ENCODE assay signal across 10 cellular contexts in the genomic region with DNA sequence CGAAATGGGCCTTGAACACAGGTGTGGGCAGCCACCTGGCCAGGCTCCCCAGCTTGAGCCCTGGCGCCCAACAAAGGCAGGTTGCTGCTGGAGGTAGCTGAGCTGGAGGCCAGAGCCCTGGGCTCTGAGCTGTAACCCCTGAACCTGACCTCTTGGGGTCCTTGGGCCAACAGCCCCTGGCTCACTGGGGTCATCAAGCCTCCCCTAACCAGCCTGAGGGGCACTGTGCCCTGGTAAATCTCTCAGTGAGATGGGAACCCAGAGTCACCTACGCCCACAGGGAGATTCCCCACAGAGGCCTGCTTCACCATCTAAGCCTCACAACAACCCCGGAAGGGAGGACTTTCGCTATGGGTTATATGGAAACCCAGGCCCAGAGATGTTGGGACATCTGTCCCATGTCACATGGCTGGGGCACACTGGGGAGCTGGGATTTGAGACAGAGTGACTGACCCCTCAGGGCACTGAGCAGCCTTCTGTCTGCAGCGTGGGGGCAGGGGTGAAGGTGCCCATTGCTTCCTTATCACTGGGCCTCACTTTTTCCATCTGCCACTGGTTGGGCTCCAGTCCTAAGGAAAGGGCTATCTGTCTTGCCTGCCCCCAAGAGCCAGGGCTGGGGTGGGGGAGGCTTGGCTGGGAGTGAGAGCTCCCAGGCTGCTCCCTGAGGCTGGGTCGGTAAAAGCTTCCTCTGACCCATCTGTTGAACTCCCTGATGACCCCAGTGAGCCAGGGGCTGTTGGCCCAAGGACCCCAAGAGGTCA. TPM values are rescaled to one million over a fixed set of nuclear protein-coding genes. Genes with fewer than 3 reads are reported as not detected.
A peak's percentile ranks its signal among the peaks of the same experiment; 100 is the strongest.
DNase-seq lines count a peak whose midpoint lies in the region; ATAC-seq, FAIRE-seq and TF ChIP-seq lines count a peak whose summit lies in the region.
"Had no signal": no experiment of that assay in that cellular context is flagged by ENCODE, and none has a peak within 500 bp of the region (broad histone marks: within the 10 kb centered on the region; RNA-seq: fewer than 3 reads in every experiment).

No MANE protein-coding gene starts in this region.

- H3K56ac ChIP-seq in H1 (replicated peaks; ENCODE audit: insufficient read length, low read depth, low read length), result no peak overlapping the region

- no peaks in the 10 kb centered on the region for H3K79me2 ChIP-seq in H1 (ENCODE audit: control insufficient read depth in 1 of 2, insufficient read depth in 2 of 2, low read length in 2 of 2)

- no peak overlapping the region for H2BK15ac ChIP-seq in H1 (ENCODE audit: low read length)

- TF ChIP-seq RAD21 in H1 (IDR thresholded peaks at IDR 0.05 in 1 of 2, conservative IDR thresholded peaks at IDR 0.05 in 1 of 2; ENCODE audit: low read depth in 2 of 2, low read length in 2 of 2), result no peak

- H3K4me2 ChIP-seq in H1 (ENCODE audit: insufficient read depth in 1 of 2, low read depth in 2 of 2, low read length in 2 of 2), result no peak overlapping the region

- no peak overlapping the region for H2BK20ac ChIP-seq in H1 (ENCODE audit: low read length)

- no peak for ATAC-seq in GM21737 (IDR thresholded peaks at IDR 0.05; ENCODE audit: unreplicated experiment)

- H3K14ac ChIP-seq in H1 (ENCODE audit: insufficient read length), result no peak overlapping the region

- H4K8ac ChIP-seq in H1 (ENCODE audit: extremely low read depth, insufficient read depth, low read length), result no peak overlapping the region

- H3K36me3 ChIP-seq in H1 (ENCODE audit: control insufficient read depth in 2 of 4, insufficient read depth in 4 of 4, low read length in 3 of 4), result no peaks in the 10 kb centered on the region
- no peaks in the 10 kb centered on the region for H3K36me3 ChIP-seq in MG63

- H3K27me3 ChIP-seq in H1 (replicated peaks in 1 of 4; ENCODE audit: control insufficient read depth in 3 of 4, extremely low read depth in 1 of 4, insufficient read depth in 3 of 4, low read length in 3 of 4), result peaks cover 0 to 4% (median 0%) of the 10 kb centered on the region in 4 experiments; a peak in 3 of 7 replicates
- H3K27me3 ChIP-seq in MG63, result no peaks in the 10 kb centered on the region

- no peak for FAIRE-seq in H1 (lab: Jason Lieb, UNC)

- peaks cover 14 to 35% (median 27%) of the 10 kb centered on the region in 4 experiments for H3K4me1 ChIP-seq in H1 (replicated peaks in 1 of 4; ENCODE audit: control insufficient read depth in 3 of 4, insufficient read depth in 4 of 4, low read length in 3 of 4)

- no peak overlapping the region for H2AFZ ChIP-seq in H1 (ENCODE audit: low read length)

- peaks cover 3% of the 10 kb centered on the region for H3K23me2 ChIP-seq in H1 (ENCODE audit: low read depth, low read length)

- H2BK5ac ChIP-seq in H1 (ENCODE audit: low read depth, low read length), result no peak overlapping the region

- 0 out of 2 replicates have a peak overlapping the region, but pooled peaks have one; percentile 17 for H2BK12ac ChIP-seq in H1 (ENCODE audit: low read depth, low read length)

- no peak overlapping the region for H4K5ac ChIP-seq in H1 (ENCODE audit: insufficient read length, low read depth, low read length)

- TF ChIP-seq EP300 in H1 (IDR thresholded peaks at IDR 0.05; ENCODE audit: borderline replicate concordance in 1 of 2, low read depth in 2 of 2, low read length in 2 of 2), result no peak

- no peak overlapping the region for H3K18ac ChIP-seq in H1 (ENCODE audit: extremely low read depth, low read length)

- no peak overlapping the region for H3K27ac ChIP-seq in H1 (ENCODE audit: low read depth, low read length)
- H3K27ac ChIP-seq: VCaP had no signal

- H4K20me1 ChIP-seq in H1 (replicated peaks in 1 of 2; ENCODE audit: control insufficient read depth in 1 of 2, insufficient read depth in 2 of 2, low read length in 2 of 2), result no peaks in the 10 kb centered on the region

- H3K9ac ChIP-seq in H1 (replicated peaks in 1 of 4; ENCODE audit: extremely low read depth in 1 of 4, low read depth in 3 of 4, low read length in 3 of 4), result no peak overlapping the region

- 96% methylated on average over 6 of the region's 7 CpGs; no CpG with 5 or more reads in 1 of the 2 experiments for WGBS in H1 (ENCODE audit: extremely low coverage in 1 of 2, insufficient coverage in 1 of 2, insufficient read length in 1 of 2, insufficient replicate concordance in 2 of 2, low coverage in 1 of 2, low lambda C conversion rate in 2 of 2, missing lambda C conversion rate in 1 of 2), 2 experiments

- no peak overlapping the region for H3K23ac ChIP-seq in H1 (ENCODE audit: insufficient read length)

- H3K9me3 ChIP-seq in H1 (ENCODE audit: insufficient read depth in 2 of 2, low read depth in 1 of 2, low read length in 1 of 2), result no peaks in the 10 kb centered on the region
- H3K9me3 ChIP-seq in MG63, result no peaks in the 10 kb centered on the region

- no peak overlapping the region for H2BK120ac ChIP-seq in H1 (replicated peaks; ENCODE audit: low read depth, low read length)

- TF ChIP-seq CTCF in H1 (IDR thresholded peaks at IDR 0.05; ENCODE audit: control extremely low read depth in 1 of 3, insufficient read depth in 1 of 3, low read depth in 1 of 3, low read length in 3 of 3), result no peak

- POLR2A ChIA-PET in H1 (lab: Charles Lee; ENCODE audit: partially characterized antibody), result interaction anchor here (1.6 kb wide), 1 partner anchor 10 kb away, joined by 5 read pairs; no protein-coding TSS in a partner anchor

- H2AK5ac ChIP-seq in H1 (ENCODE audit: low read depth, low read length), result no peak overlapping the region

- no peaks in the 10 kb centered on the region; the same call in 1 of the 2 replicates for H3K79me1 ChIP-seq in H1 (ENCODE audit: low read depth, low read length)

- peak; percentile 38 for TF ChIP-seq POLR2A in GM19193 (IDR thresholded peaks at IDR 0.05; ENCODE audit: extremely low read depth, insufficient read depth, insufficient read length)
- no peak for TF ChIP-seq POLR2A in H1 (IDR thresholded peaks at IDR 0.05; ENCODE audit: control extremely low read depth in 1 of 2, low read depth in 2 of 2, low read length in 2 of 2)

- H3K4me3 ChIP-seq in H1 (ENCODE audit: extremely low read depth in 1 of 4, insufficient read depth in 2 of 4, low read depth in 3 of 4, low read length in 4 of 4) (no peak overlapping the region), MG63 (no peak overlapping the region)
- H3K4me3 ChIP-seq: lung had no signal

- peak; percentile 67 for DNase-seq in activated CD4-positive, alpha-beta T cell treated with anti-CD3 and anti-CD28 coated beads for 48 hours
- DNase-seq in H1 (ENCODE audit: low read depth in 1 of 2, low spot score in 2 of 2) (no peak), MG63 (no peak), HK-2 (ENCODE audit: unreplicated experiment) (no peak)
- DNase-seq in stimulated activated naive CD4-positive, alpha-beta T cell (lab: John Stamatoyannopoulos, UW), result peak in 5 of 6 experiments; percentile 12 to 24 (median 19)
- DNase-seq: NCI-H187 treated with DMSO at 0.1 percent for 48 hours had no signal

- no peak overlapping the region for H4K91ac ChIP-seq in H1 (replicated peaks; ENCODE audit: insufficient read length, low read length)

- no peak overlapping the region for H3K4ac ChIP-seq in H1 (replicated peaks; ENCODE audit: insufficient read length, low read depth, low read length)

- CTCF ChIA-PET in H1 (lab: Charles Lee; ENCODE audit: partially characterized antibody), result interaction anchor here (0.6 to 13.5 kb wide), 5 partner anchors 9 to 78 kb away, joined by 3 to 71 read pairs (median 5); no protein-coding TSS in a partner anchor

TF ChIP-seq in H1, 55 proteins besides CTCF, POLR2A, EP300 and RAD21 (continues in another document):
- TF ChIP-seq SIRT6 (IDR thresholded peaks at IDR 0.05; ENCODE audit: low read length), result no peak
- no peak for TF ChIP-seq HDAC6 (IDR thresholded peaks at IDR 0.05; ENCODE audit: low read depth, low read length)
- TF ChIP-seq, protein P1, sequence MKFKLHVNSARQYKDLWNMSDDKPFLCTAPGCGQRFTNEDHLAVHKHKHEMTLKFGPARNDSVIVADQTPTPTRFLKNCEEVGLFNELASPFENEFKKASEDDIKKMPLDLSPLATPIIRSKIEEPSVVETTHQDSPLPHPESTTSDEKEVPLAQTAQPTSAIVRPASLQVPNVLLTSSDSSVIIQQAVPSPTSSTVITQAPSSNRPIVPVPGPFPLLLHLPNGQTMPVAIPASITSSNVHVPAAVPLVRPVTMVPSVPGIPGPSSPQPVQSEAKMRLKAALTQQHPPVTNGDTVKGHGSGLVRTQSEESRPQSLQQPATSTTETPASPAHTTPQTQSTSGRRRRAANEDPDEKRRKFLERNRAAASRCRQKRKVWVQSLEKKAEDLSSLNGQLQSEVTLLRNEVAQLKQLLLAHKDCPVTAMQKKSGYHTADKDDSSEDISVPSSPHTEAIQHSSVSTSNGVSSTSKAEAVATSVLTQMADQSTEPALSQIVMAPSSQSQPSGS (IDR thresholded peaks at IDR 0.05; ENCODE audit: low read length), result no peak
- TF ChIP-seq SUZ12 (IDR thresholded peaks at IDR 0.05; ENCODE audit: low read length), result no peak
- TF ChIP-seq KDM5A (IDR thresholded peaks at IDR 0.05; ENCODE audit: low read length), result no peak
- no peak for TF ChIP-seq JUN (IDR thresholded peaks at IDR 0.05; ENCODE audit: low read depth, low read length)

RNA-seq across cellular contexts. Expression of gene IQSEC1, which starts 59.1 kb away (rescaled TPM):
- 28.2 and 28.8 TPM in 2 replicates for total RNA-seq in H1 (2021; fragmentation: NEBNext Ultra II Directional; extraction: Animal tissue kit (Norgen Biotek cat#: 25700))
- polyA plus RNA-seq in H1 (2011; rRNA removed), result 6.8 and 12.4 TPM in 2 replicates
- polyA plus RNA-seq in H1 (2011; cell fraction: cytosol; rRNA removed), result 5.7 TPM
- polyA plus RNA-seq in H1 (2011; cell fraction: nucleus; rRNA removed), result 26.7 TPM
- polyA plus RNA-seq in H1 (2012, experiment 1 of 2), result 16.5 to 22.4 TPM (median 19.3 TPM) in 4 replicates
- polyA plus RNA-seq in H1 (2012, experiment 2 of 2), result 9.5 TPM
- polyA plus RNA-seq in H1 (2013, experiment 1 of 2), result 16.4 TPM
- polyA plus RNA-seq in H1 (2013, experiment 2 of 2), result 15.3 TPM
- 11.0 and 11.7 TPM in 2 replicates for polyA minus RNA-seq in H1 (2011; rRNA and poly(A)+ RNA removed)
- polyA minus RNA-seq in H1 (2011; cell fraction: cytosol; rRNA and poly(A)+ RNA removed), result 14.5 TPM
- polyA minus RNA-seq in H1 (2011; cell fraction: nucleus; rRNA and poly(A)+ RNA removed), result 36.0 TPM
- 4.9 and 8.3 TPM in 2 replicates for total RNA-seq in MG63 (2014; rRNA removed; shearing (Covaris generic); ENCODE audit: low replicate concordance)

Comparison
In these comparisons a context has a peak if more than half of its experiments do, and no peak if none do; other contexts are left out.
1. DNase-seq: peak in activated CD4-positive, alpha-beta T cell treated with anti-CD3 and anti-CD28 coated beads for 48 hours (single experiment) and stimulated activated naive CD4-positive, alpha-beta T cell (5 of 6); none in H1 (0 of 2), MG63 (single experiment) and HK-2 (single experiment).